9 cellular contexts compared by ENCODE assay signal in the genomic region with DNA sequence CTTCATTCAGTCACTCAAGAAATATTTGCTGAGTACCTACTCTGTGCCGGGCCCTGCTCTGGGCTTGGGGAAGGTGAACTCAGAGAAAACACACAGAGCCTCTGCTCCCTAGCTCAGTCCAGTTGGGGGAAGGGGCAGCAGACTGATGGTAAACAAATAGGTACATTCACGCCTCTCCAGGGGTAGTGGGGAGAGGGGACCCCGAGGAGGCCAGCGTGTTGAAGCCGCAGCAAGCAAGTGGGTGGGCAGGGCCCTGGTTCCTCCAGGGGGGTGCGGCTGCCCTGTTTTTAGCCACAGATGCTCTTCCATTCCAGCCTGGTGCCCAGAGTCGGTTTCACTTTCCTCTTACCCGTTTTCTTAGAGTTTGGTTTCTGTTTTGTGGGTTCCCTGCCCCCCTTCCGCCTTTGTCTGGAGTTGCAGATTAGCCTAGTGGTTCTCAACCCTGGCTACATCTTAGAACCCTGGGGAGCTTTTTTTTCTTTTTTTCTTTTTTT. TPM values are rescaled to one million over a fixed set of nuclear protein-coding genes. Genes with fewer than 3 reads are reported as not detected.
DNase-seq lines count a peak whose midpoint lies in the region; ATAC-seq and TF ChIP-seq lines count a peak whose summit lies in the region.
"Had no signal": no experiment of that assay in that cellular context is flagged by ENCODE, and none has a peak within 500 bp of the region (broad histone marks: within the 10 kb centered on the region; RNA-seq: fewer than 3 reads in every experiment).

No MANE protein-coding gene starts in this region.

- H3K9ac ChIP-seq in neuronal stem cell (ENCODE audit: low read depth, low read length, poor library complexity), result no peak overlapping the region

- peak overlapping the region; percentile 79 for H2AK5ac ChIP-seq in neuronal stem cell (ENCODE audit: low read depth, low read length)

- H4K91ac ChIP-seq in neuronal stem cell (ENCODE audit: low read depth, low read length, poor library complexity), result no peak overlapping the region

- H3K18ac ChIP-seq in neuronal stem cell (ENCODE audit: low read length), result no peak overlapping the region

- WGBS in neuronal stem cell (ENCODE audit: extremely low coverage in 2 of 2, insufficient read length in 2 of 2, insufficient replicate concordance in 1 of 2), 2 donors, result no CpG with 5 or more reads among the region's 9 CpGs

- H3K9me3 ChIP-seq in CD4-positive, CD25-positive, alpha-beta regulatory T cell (ENCODE audit: control insufficient read depth in 2 of 2, low read length in 2 of 2), result no peaks in the 10 kb centered on the region
- no peaks in the 10 kb centered on the region for H3K9me3 ChIP-seq in neuronal stem cell (replicated peaks in 1 of 2; ENCODE audit: control insufficient read depth in 2 of 2, insufficient read depth in 1 of 2, low read depth in 1 of 2, low read length in 2 of 2)

- H3K36me3 Mint-ChIP-seq in CD4-positive, CD25-positive, alpha-beta regulatory T cell, result peaks cover 9% of the 10 kb centered on the region
- peaks cover 3% of the 10 kb centered on the region; the same call in 2 of the 3 replicates for H3K36me3 Mint-ChIP-seq in GM23338 (ENCODE audit: low read depth)

- TF ChIP-seq CTCF in GM23338 (conservative IDR thresholded peaks at IDR 0.05; ENCODE audit: low read depth in 2 of 2), result no peak

- H3F3A ChIP-seq in GM23338 (replicated peaks; ENCODE audit: low read depth), result 0 out of 2 replicates have a peak, but pooled peaks cover 5% of the 10 kb centered on the region

- no peak overlapping the region for H2BK15ac ChIP-seq in neuronal stem cell (ENCODE audit: low read length)

- no peaks in the 10 kb centered on the region for H3K9me3 Mint-ChIP-seq in CD4-positive, CD25-positive, alpha-beta regulatory T cell
- no peaks in the 10 kb centered on the region for H3K9me3 Mint-ChIP-seq in GM23338

- no peak overlapping the region for H2BK12ac ChIP-seq in neuronal stem cell (ENCODE audit: low read length)

- peak overlapping the region; percentile 83 for H3K27ac ChIP-seq in CD4-positive, CD25-positive, alpha-beta regulatory T cell (ENCODE audit: insufficient read depth, low read length, poor library complexity, severe bottlenecking)
- H3K27ac ChIP-seq in GM23338 (ENCODE audit: low read depth), result peak overlapping the region; percentile 63; the same call in 1 of the 2 replicates
- H3K27ac ChIP-seq in neuronal stem cell (replicated peaks; ENCODE audit: low read length), result peak overlapping the region; percentile 22

- H3K4me1 Mint-ChIP-seq in CD4-positive, CD25-positive, alpha-beta regulatory T cell, result peaks cover 6 to 38% (median 26%) of the 10 kb centered on the region in 4 donors
- peaks cover 23% of the 10 kb centered on the region for H3K4me1 Mint-ChIP-seq in GM23338

- no peaks in the 10 kb centered on the region for H3K27me3 Mint-ChIP-seq in CD4-positive, CD25-positive, alpha-beta regulatory T cell
- peaks cover 6% of the 10 kb centered on the region for H3K27me3 Mint-ChIP-seq in GM23338 (ENCODE audit: insufficient read depth, low read depth, poor library complexity)

- no peak overlapping the region for H3K23ac ChIP-seq in neuronal stem cell (ENCODE audit: low read depth, low read length, poor library complexity)

- H4K8ac ChIP-seq in neuronal stem cell (ENCODE audit: low read depth, low read length), result no peak overlapping the region

- no peak overlapping the region for H3K4ac ChIP-seq in neuronal stem cell (ENCODE audit: low read length)

- H2BK120ac ChIP-seq in neuronal stem cell (ENCODE audit: low read depth, low read length), result no peak overlapping the region

- no peaks in the 10 kb centered on the region for H3K79me2 ChIP-seq in GM23338 (replicated peaks; ENCODE audit: insufficient read depth)

- H3K4me1 ChIP-seq in CD4-positive, CD25-positive, alpha-beta regulatory T cell (ENCODE audit: control insufficient read depth, insufficient read depth, low read length, poor library complexity, severe bottlenecking), result peaks cover 23% of the 10 kb centered on the region
- peaks cover 7% of the 10 kb centered on the region for H3K4me1 ChIP-seq in GM23338 (ENCODE audit: insufficient read depth)
- H3K4me1 ChIP-seq in neuronal stem cell (ENCODE audit: control insufficient read depth in 2 of 2, insufficient read depth in 1 of 2, low read depth in 1 of 2, low read length in 2 of 2), result peaks cover 0 to 11% of the 10 kb centered on the region in 2 donors

- H3K9me2 ChIP-seq in GM23338 (ENCODE audit: insufficient read depth), result no peaks in the 10 kb centered on the region

- no peaks in the 10 kb centered on the region for H3K27me3 ChIP-seq in CD4-positive, CD25-positive, alpha-beta regulatory T cell (ENCODE audit: control insufficient read depth, insufficient read depth, low read length)
- H3K27me3 ChIP-seq in GM23338 (ENCODE audit: insufficient read depth) (no peaks in the 10 kb centered on the region), neuronal stem cell (ENCODE audit: control insufficient read depth in 3 of 3, insufficient read depth in 3 of 3, low read depth in 1 of 3, low read length in 3 of 3) (no peaks in the 10 kb centered on the region)

- H3K4me2 ChIP-seq in GM23338, result no peak overlapping the region
- no peak overlapping the region for H3K4me2 ChIP-seq in neuronal stem cell (ENCODE audit: insufficient read depth, low read length, poor library complexity, severe bottlenecking)

- peak; percentile 62 to 95 (median 79) for DNase-seq in CD4-positive, CD25-positive, alpha-beta regulatory T cell
- DNase-seq in GM23338 (ENCODE audit: low spot score) (no peak), RPMI7951 (ENCODE audit: low read depth) (peak; percentile 37), neuronal stem cell (ENCODE audit: low spot score) (no peak), NCI-H526 (lab: John Stamatoyannopoulos, UW) (no peak), NCI-H510A treated with DMSO at 0.1 percent for 48 hours (lab: John Stamatoyannopoulos, UW) (no peak)
- peak; percentile 77 for DNase-seq in activated naive CD4-positive, alpha-beta T cell treated with Interleukin-2 at 50 U/mL for 16 hours

- H3K27ac Mint-ChIP-seq in CD4-positive, CD25-positive, alpha-beta regulatory T cell, result peak overlapping the region; percentile 93 to 99 (median 97)
- peak overlapping the region; percentile 78 for H3K27ac Mint-ChIP-seq in GM23338

- peaks cover 2% of the 10 kb centered on the region for H3K36me3 ChIP-seq in CD4-positive, CD25-positive, alpha-beta regulatory T cell (ENCODE audit: control insufficient read depth, insufficient read depth, low read length)
- H3K36me3 ChIP-seq in GM23338 (ENCODE audit: insufficient read depth) (no peaks in the 10 kb centered on the region), neuronal stem cell (replicated peaks in 1 of 2; ENCODE audit: control insufficient read depth in 2 of 2, insufficient read depth in 2 of 2, low read length in 2 of 2) (peaks cover 3 to 10% of the 10 kb centered on the region in 2 donors)

- H2AFZ ChIP-seq in GM23338, result 0 out of 2 replicates have a peak overlapping the region, but pooled peaks have one; percentile 52
- peak overlapping the region; percentile 20 for H2AFZ ChIP-seq in neuronal stem cell (ENCODE audit: low read length)

- no peaks in the 10 kb centered on the region for H3K79me1 ChIP-seq in neuronal stem cell (ENCODE audit: low read depth, low read length)

- no peaks in the 10 kb centered on the region for H4K20me1 ChIP-seq in GM23338 (replicated peaks; ENCODE audit: insufficient read depth)

- no peak overlapping the region for H3K14ac ChIP-seq in neuronal stem cell (ENCODE audit: low read length)

- peak overlapping the region; percentile 55 to 85 (median 81) for H3K4me3 Mint-ChIP-seq in CD4-positive, CD25-positive, alpha-beta regulatory T cell
- no peak overlapping the region for H3K4me3 Mint-ChIP-seq in GM23338

- peak overlapping the region; percentile 64 for H3K4me3 ChIP-seq in CD4-positive, CD25-positive, alpha-beta regulatory T cell (ENCODE audit: low read depth, low read length)
- H3K4me3 ChIP-seq in GM23338 (no peak overlapping the region), neuronal stem cell (ENCODE audit: low read length in 2 of 2) (no peak overlapping the region)

- peak; percentile 90 to 94 for ATAC-seq in CD4-positive, CD25-positive, alpha-beta regulatory T cell (ENCODE audit: low read depth in 2 of 2)
- ATAC-seq in GM23338, result peak; percentile 61
- ATAC-seq in GM21367 (IDR thresholded peaks at IDR 0.05; ENCODE audit: unreplicated experiment), result no peak

- H2BK5ac ChIP-seq in neuronal stem cell (ENCODE audit: low read length), result no peak overlapping the region

RNA-seq across cellular contexts. Expression of gene DRAP1, which starts 8.7 kb away (rescaled TPM):
- 82.8 TPM for total RNA-seq in CD4-positive, CD25-positive, alpha-beta regulatory T cell
- polyA plus RNA-seq in CD4-positive, CD25-positive, alpha-beta regulatory T cell, result 100 to 1,000 TPM in 2 of 4 donors, 10 to 100 TPM in 2; 78.2 to 106 (median 91.4) TPM
- total RNA-seq in GM23338 (2014; rRNA removed; shearing (Covaris generic)), result 83.0 and 121 TPM in 2 replicates
- 294 and 358 TPM in 2 replicates for polyA plus RNA-seq in GM23338 (2016; fragmentation: Nextera tagmentation; extraction: Ambion mirVana)
- 405 and 548 TPM in 2 replicates for total RNA-seq in RPMI7951 (2014; rRNA removed; shearing (Covaris generic))
- 139 TPM for polyA plus RNA-seq in neuronal stem cell (2013, experiment 1 of 2)
- polyA plus RNA-seq in neuronal stem cell (2013, experiment 2 of 2), result 134 TPM

RNA-seq across cellular contexts. Expression of gene C11orf68, which starts 9.1 kb away (rescaled TPM):
- total RNA-seq in CD4-positive, CD25-positive, alpha-beta regulatory T cell, result 21.6 TPM
- polyA plus RNA-seq in CD4-positive, CD25-positive, alpha-beta regulatory T cell, result 10 to 100 TPM; 65.8 to 90.7 (median 85.0) TPM
- total RNA-seq in GM23338 (2014; rRNA removed; shearing (Covaris generic)), result 21.6 and 23.2 TPM in 2 replicates
- 16.8 and 18.6 TPM in 2 replicates for polyA plus RNA-seq in GM23338 (2016; fragmentation: Nextera tagmentation; extraction: Ambion mirVana)
- 31.1 and 37.5 TPM in 2 replicates for total RNA-seq in RPMI7951 (2014; rRNA removed; shearing (Covaris generic))
- polyA plus RNA-seq in neuronal stem cell (2013, experiment 1 of 2), result 23.9 TPM
- polyA plus RNA-seq in neuronal stem cell (2013, experiment 2 of 2), result 23.7 TPM

RNA-seq across cellular contexts. Expression of gene TSGA10IP, which starts 17.3 kb away (rescaled TPM):
- total RNA-seq in CD4-positive, CD25-positive, alpha-beta regulatory T cell, result not detected
- polyA plus RNA-seq in CD4-positive, CD25-positive, alpha-beta regulatory T cell, result not detected
- total RNA-seq in GM23338 (2014; rRNA removed; shearing (Covaris generic)), result 1.1 and 2.0 TPM in 2 replicates
- 1.6 and 2.5 TPM in 2 replicates for polyA plus RNA-seq in GM23338 (2016; fragmentation: Nextera tagmentation; extraction: Ambion mirVana)
- not detected in 2 replicates for total RNA-seq in RPMI7951 (2014; rRNA removed; shearing (Covaris generic))
- 3.9 TPM for polyA plus RNA-seq in neuronal stem cell (2013, experiment 1 of 2)
- 3.6 TPM for polyA plus RNA-seq in neuronal stem cell (2013, experiment 2 of 2)
- total RNA-seq: endothelial cell of umbilical vein had no signal
- polyA plus RNA-seq: endothelial cell of umbilical vein had no signal

RNA-seq across cellular contexts. Expression of gene FOSL1, which starts 27.8 kb away (rescaled TPM):
- 2.7 TPM for total RNA-seq in CD4-positive, CD25-positive, alpha-beta regulatory T cell
- not detected for polyA plus RNA-seq in CD4-positive, CD25-positive, alpha-beta regulatory T cell
- 10.1 and 14.6 TPM in 2 replicates for total RNA-seq in GM23338 (2014; rRNA removed; shearing (Covaris generic))
- polyA plus RNA-seq in GM23338 (2016; fragmentation: Nextera tagmentation; extraction: Ambion mirVana), result 17.1 and 20.1 TPM in 2 replicates
- total RNA-seq in RPMI7951 (2014; rRNA removed; shearing (Covaris generic)), result 158 and 232 TPM in 2 replicates
- 2.0 TPM for polyA plus RNA-seq in neuronal stem cell (2013, experiment 1 of 2)
- 1.7 TPM for polyA plus RNA-seq in neuronal stem cell (2013, experiment 2 of 2)

RNA-seq across cellular contexts. Expression of gene SART1, which starts 33.6 kb away (rescaled TPM):
- 94.0 TPM for total RNA-seq in CD4-positive, CD25-positive, alpha-beta regulatory T cell
- polyA plus RNA-seq in CD4-positive, CD25-positive, alpha-beta regulatory T cell, result 10 to 100 TPM; 15.8 to 22.7 (median 19.8) TPM
- 43.9 and 55.8 TPM in 2 replicates for total RNA-seq in GM23338 (2014; rRNA removed; shearing (Covaris generic))
- 91.0 and 105 TPM in 2 replicates for polyA plus RNA-seq in GM23338 (2016; fragmentation: Nextera tagmentation; extraction: Ambion mirVana)
- 39.4 and 58.1 TPM in 2 replicates for total RNA-seq in RPMI7951 (2014; rRNA removed; shearing (Covaris generic))
- 41.7 TPM for polyA plus RNA-seq in neuronal stem cell (2013, experiment 1 of 2)
- polyA plus RNA-seq in neuronal stem cell (2013, experiment 2 of 2), result 40.8 TPM

Comparison
In these comparisons a context has a peak if more than half of its experiments do, and no peak if none do; other contexts are left out.
1. DNase-seq: peak in CD4-positive, CD25-positive, alpha-beta regulatory T cell (3 of 3), RPMI7951 (single experiment) and activated naive CD4-positive, alpha-beta T cell treated with Interleukin-2 at 50 U/mL for 16 hours (single experiment); none in GM23338 (single experiment), neuronal stem cell (single experiment), NCI-H526 (0 of 2) and NCI-H510A treated with DMSO at 0.1 percent for 48 hours (single experiment).
2. H3K27ac ChIP-seq: peak in every context shown above with its lines; median percentile 83 in CD4-positive, CD25-positive, alpha-beta regulatory T cell; 63 in GM23338; 22 in neuronal stem cell.